In the genomic region with DNA sequence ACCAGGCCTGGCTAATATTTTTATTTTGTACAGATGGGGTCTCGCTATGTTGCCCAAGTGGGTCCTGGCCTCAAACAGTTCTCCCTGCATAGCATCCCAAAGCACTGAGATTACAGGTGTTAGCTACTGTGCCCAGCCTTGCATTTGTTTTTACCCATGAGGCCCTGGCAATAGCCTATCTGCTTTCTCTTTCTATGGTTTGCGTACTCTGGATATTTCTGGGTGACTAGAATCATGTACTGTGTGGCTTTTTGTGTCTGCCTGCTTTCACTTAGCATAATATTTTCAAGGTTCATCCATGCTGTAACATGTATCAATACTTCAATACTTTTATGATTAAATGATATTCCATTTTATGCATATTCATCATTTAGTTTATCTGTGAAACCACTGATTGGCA, we compare ENCODE assay signal across 16 cellular contexts.
DNase-seq lines count a peak whose midpoint lies in the region; ATAC-seq and TF ChIP-seq lines count a peak whose summit lies in the region.
"Had no signal": no experiment of that assay in that cellular context is flagged by ENCODE, and none has a peak within 500 bp of the region (broad histone marks: within the 10 kb centered on the region; RNA-seq: fewer than 3 reads in every experiment).

No MANE protein-coding gene starts in this region.

- DNase-seq in nephron progenitor cell = no peak
- DNase-seq in A172 (ENCODE audit: low spot score) = no peak
- DNase-seq in activated T-cell treated with anti-CD3 and anti-CD28 coated beads for 4 hours = no peak
- DNase-seq in NCI-H187 (lab: John Stamatoyannopoulos, UW) = no peak
- DNase-seq: CD4-positive, CD25-positive, alpha-beta regulatory T cell; dermis blood vessel endothelial cell; HCEC 1CT; left lung; NCI-H1694; stimulated activated CD4-positive, alpha-beta T cell treated with anti-CD3 and anti-CD28 coated beads, Interleukin-2, amount 100 ng/mL, for 48 hours; T-helper 1 cell; WERI-Rb-1 had no signal

- H3K4me1 Mint-ChIP-seq in nephron progenitor cell = no peaks in the 10 kb centered on the region
- H3K4me1 Mint-ChIP-seq: CD4-positive, CD25-positive, alpha-beta regulatory T cell had no signal

- H3K9me3 Mint-ChIP-seq in nephron progenitor cell = no peaks in the 10 kb centered on the region

- ATAC-seq in GM18517 (IDR thresholded peaks at IDR 0.05; ENCODE audit: unreplicated experiment) = peak; percentile 40
- peak; percentile 41 for ATAC-seq in GM21529 (IDR thresholded peaks at IDR 0.05; ENCODE audit: unreplicated experiment)
- peak; percentile 65 for ATAC-seq in HG03045 (IDR thresholded peaks at IDR 0.05; ENCODE audit: unreplicated experiment)
- peak; percentile 64 for ATAC-seq in HG03521 (IDR thresholded peaks at IDR 0.05; ENCODE audit: unreplicated experiment)
- ATAC-seq: left lung had no signal

- no peaks in the 10 kb centered on the region for H3K27me3 Mint-ChIP-seq in nephron progenitor cell (ENCODE audit: low read depth, poor library complexity)
- H3K27me3 Mint-ChIP-seq: CD4-positive, CD25-positive, alpha-beta regulatory T cell had no signal

- no peak overlapping the region for H3K27ac Mint-ChIP-seq in nephron progenitor cell
- H3K27ac Mint-ChIP-seq: CD4-positive, CD25-positive, alpha-beta regulatory T cell had no signal

- no peak overlapping the region for H3K4me3 Mint-ChIP-seq in nephron progenitor cell
- H3K4me3 Mint-ChIP-seq: CD4-positive, CD25-positive, alpha-beta regulatory T cell had no signal

- TF ChIP-seq CTCF in nephron progenitor cell (IDR thresholded peaks at IDR 0.05) = no peak

- no peaks in the 10 kb centered on the region for H3K36me3 Mint-ChIP-seq in nephron progenitor cell (ENCODE audit: low read depth)
- H3K36me3 Mint-ChIP-seq: CD4-positive, CD25-positive, alpha-beta regulatory T cell had no signal
